Comparison of ENCODE assay signal across 7 cellular contexts in the genomic region with DNA sequence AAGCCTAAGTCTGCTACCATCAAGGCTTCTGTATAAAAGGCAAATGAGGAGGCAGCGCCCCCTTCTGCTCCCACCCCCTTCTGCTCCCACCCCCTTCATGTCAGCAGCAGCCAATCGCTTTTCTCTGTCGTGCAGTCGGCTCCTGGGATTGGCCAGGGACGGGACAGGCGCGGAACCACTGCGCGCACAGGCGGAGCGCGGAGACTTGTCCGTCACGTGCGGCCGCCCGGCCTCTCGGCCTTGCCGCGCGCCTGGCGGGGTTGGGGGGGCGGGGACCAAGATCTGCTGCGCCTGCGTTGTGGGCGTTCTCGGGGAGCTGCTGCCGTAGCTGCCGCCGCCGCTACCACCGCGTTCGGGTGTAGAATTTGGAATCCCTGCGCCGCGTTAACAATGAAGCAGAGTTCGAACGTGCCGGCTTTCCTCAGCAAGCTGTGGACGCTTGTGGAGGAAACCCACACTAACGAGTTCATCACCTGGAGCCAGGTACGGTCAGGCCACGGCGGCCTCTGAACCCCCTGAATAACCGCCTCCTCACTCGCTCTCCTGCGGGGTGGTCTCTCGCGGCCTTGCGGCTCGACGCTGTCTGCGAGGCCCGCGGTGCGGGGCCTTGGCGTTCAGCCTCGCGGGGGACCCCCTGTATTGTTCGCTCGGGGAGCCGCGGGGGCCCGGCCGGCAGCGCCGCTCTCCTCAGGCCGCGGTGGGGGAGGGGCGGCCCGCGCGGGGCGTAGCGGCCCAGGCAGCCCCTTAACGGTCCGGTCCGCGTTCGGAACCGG. TPM values are rescaled to one million over a fixed set of nuclear protein-coding genes. Genes with fewer than 3 reads are reported as not detected.
DNase-seq lines count a peak whose midpoint lies in the region; ATAC-seq, FAIRE-seq and TF ChIP-seq lines count a peak whose summit lies in the region.

A gene with protein sequence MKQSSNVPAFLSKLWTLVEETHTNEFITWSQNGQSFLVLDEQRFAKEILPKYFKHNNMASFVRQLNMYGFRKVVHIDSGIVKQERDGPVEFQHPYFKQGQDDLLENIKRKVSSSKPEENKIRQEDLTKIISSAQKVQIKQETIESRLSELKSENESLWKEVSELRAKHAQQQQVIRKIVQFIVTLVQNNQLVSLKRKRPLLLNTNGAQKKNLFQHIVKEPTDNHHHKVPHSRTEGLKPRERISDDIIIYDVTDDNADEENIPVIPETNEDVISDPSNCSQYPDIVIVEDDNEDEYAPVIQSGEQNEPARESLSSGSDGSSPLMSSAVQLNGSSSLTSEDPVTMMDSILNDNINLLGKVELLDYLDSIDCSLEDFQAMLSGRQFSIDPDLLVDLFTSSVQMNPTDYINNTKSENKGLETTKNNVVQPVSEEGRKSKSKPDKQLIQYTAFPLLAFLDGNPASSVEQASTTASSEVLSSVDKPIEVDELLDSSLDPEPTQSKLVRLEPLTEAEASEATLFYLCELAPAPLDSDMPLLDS (plus strand): TSS at position 305 of the 773 bp plus-strand sequence. CDS start 86 bp downstream, at position 391.

- no peaks in the 10 kb centered on the region for H3K27me3 ChIP-seq in astrocyte (ENCODE audit: insufficient read depth, low read length)

- intact Hi-C loops in T-helper 2 cell treated with Interferon-gamma antibody and Interleukin-4, amounts not matched to agents 100 ng/mL and 5 ng/mL, for 36 hours (cut with micrococcal nuclease): loop anchor here (1.0 kb wide), 5 partner anchors 9 to 1065 kb away; a partner anchor contains a TSS

- peaks cover 3% of the 10 kb centered on the region for H3K4me1 Mint-ChIP-seq in astrocyte (ENCODE audit: low read depth, unreplicated experiment)

- peak within 1 kb of the TSS; percentile 99 for H3K4me3 ChIP-seq in astrocyte (ENCODE audit: insufficient read depth, low read depth, low read length)

- no peaks in the 10 kb centered on the region for H3K36me3 Mint-ChIP-seq in astrocyte (ENCODE audit: low read depth, unreplicated experiment)

- peaks cover 15% of the 10 kb centered on the region for H3K4me1 ChIP-seq in astrocyte (ENCODE audit: insufficient read depth, low read length)

- peak within 1 kb of the TSS; percentile 83 for H3K4me2 ChIP-seq in astrocyte (ENCODE audit: low read length)

- H3K4me3 Mint-ChIP-seq in astrocyte (ENCODE audit: unreplicated experiment): peak within 1 kb of the TSS; percentile 99

- peak within 1 kb of the TSS; percentile 93 for H3K27ac Mint-ChIP-seq in astrocyte (ENCODE audit: unreplicated experiment)

- H3K9me3 Mint-ChIP-seq in astrocyte (ENCODE audit: unreplicated experiment): no peaks in the 10 kb centered on the region

- TF ChIP-seq CTCF in astrocyte (IDR thresholded peaks at IDR 0.05; ENCODE audit: insufficient read depth, low read depth, low read length): no peak

- peak within 1 kb of the TSS; percentile 100 for H3K9ac ChIP-seq in astrocyte (ENCODE audit: low read length)

- peak; percentile 65 for DNase-seq in NCI-H187 treated with DMSO at 0.1 percent for 48 hours (lab: John Stamatoyannopoulos, UW)
- peak; percentile 98 for DNase-seq in astrocyte (ENCODE audit: low read depth)
- peak; percentile 90 for DNase-seq in hepatic stellate cell (ENCODE audit: low spot score)
- peak; percentile 98 for DNase-seq in renal cortical epithelial cell (ENCODE audit: low read depth)

- H3K79me2 ChIP-seq in astrocyte (ENCODE audit: insufficient read depth, low read length): peaks cover 50% of the 10 kb centered on the region

- FAIRE-seq in astrocyte (lab: Jason Lieb, UNC): no peak

- ATAC-seq in GM18499 (IDR thresholded peaks at IDR 0.05; ENCODE audit: insufficient read depth, unreplicated experiment) (peak; percentile 89), HG02943 (IDR thresholded peaks at IDR 0.05; ENCODE audit: low read depth, unreplicated experiment) (peak; percentile 97)

- no peaks in the 10 kb centered on the region for H3K27me3 Mint-ChIP-seq in astrocyte (ENCODE audit: low read depth, unreplicated experiment)

- no peaks in the 10 kb centered on the region for H3K9me3 ChIP-seq in astrocyte (ENCODE audit: insufficient read depth, low read depth, low read length)

- peak within 1 kb of the TSS; percentile 99 for H2AFZ ChIP-seq in astrocyte (ENCODE audit: low read depth, low read length)

- no peaks in the 10 kb centered on the region for H3K36me3 ChIP-seq in astrocyte (ENCODE audit: insufficient read depth, low read length)

- peaks cover 27% of the 10 kb centered on the region for H4K20me1 ChIP-seq in astrocyte (ENCODE audit: insufficient read depth, low read length)

- H3K27ac ChIP-seq in astrocyte (ENCODE audit: low read depth, low read length): peak within 1 kb of the TSS; percentile 96

RNA-seq across cellular contexts. Expression of the gene that starts here (rescaled TPM):
- total RNA-seq in T-helper 2 cell treated with Interferon-gamma antibody and Interleukin-4, amounts not matched to agents 100 ng/mL and 5 ng/mL, for 36 hours: 11.4 and 12.8 TPM in 2 replicates
- 9.2 and 9.3 TPM in 2 replicates for total RNA-seq in astrocyte
- 18.8 and 28.4 TPM in 2 replicates for total RNA-seq in renal cortical epithelial cell

Comparison
In these comparisons a context has a peak if more than half of its experiments do, and no peak if none do; other contexts are left out.
1. Peak in every context shown above with its lines: DNase-seq, ATAC-seq, H3K4me3 ChIP-seq and H3K27ac ChIP-seq.